ENCODE assay signal across 1 cellular context in the genomic region with DNA sequence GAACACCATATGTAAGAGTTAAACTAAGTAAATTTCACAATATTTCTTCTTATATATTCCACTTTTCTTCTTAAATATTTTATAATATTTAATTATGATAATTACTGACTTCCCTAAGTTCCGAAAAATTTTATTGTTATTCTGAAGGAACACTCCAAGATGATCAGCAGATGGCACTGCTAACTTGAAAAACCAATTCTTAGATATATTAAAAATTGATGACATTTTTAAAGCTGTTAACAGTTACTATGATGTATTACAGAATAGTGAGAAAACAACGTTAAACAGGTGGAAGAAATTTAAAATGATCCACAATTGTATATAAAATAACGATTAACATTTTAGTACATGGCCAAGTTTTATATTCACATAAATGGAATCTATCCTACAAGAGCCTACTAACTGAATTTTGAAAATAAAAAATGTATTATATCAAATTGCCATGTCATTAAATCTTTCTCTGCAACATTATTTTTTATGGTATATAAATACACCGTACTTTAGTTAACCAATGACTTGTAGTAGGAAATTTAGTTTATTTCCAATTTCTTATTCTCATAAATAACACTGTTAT.
TF ChIP-seq lines count a peak whose summit lies in the region.

No MANE protein-coding gene starts in this region.

TF ChIP-seq in HCT116, 20 proteins besides CTCF, POLR2A, EP300 and RAD21 (continued from another document):
- TF ChIP-seq, protein P1, sequence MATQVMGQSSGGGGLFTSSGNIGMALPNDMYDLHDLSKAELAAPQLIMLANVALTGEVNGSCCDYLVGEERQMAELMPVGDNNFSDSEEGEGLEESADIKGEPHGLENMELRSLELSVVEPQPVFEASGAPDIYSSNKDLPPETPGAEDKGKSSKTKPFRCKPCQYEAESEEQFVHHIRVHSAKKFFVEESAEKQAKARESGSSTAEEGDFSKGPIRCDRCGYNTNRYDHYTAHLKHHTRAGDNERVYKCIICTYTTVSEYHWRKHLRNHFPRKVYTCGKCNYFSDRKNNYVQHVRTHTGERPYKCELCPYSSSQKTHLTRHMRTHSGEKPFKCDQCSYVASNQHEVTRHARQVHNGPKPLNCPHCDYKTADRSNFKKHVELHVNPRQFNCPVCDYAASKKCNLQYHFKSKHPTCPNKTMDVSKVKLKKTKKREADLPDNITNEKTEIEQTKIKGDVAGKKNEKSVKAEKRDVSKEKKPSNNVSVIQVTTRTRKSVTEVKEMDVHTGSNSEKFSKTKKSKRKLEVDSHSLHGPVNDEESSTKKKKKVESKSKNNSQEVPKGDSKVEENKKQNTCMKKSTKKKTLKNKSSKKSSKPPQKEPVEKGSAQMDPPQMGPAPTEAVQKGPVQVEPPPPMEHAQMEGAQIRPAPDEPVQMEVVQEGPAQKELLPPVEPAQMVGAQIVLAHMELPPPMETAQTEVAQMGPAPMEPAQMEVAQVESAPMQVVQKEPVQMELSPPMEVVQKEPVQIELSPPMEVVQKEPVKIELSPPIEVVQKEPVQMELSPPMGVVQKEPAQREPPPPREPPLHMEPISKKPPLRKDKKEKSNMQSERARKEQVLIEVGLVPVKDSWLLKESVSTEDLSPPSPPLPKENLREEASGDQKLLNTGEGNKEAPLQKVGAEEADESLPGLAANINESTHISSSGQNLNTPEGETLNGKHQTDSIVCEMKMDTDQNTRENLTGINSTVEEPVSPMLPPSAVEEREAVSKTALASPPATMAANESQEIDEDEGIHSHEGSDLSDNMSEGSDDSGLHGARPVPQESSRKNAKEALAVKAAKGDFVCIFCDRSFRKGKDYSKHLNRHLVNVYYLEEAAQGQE (IDR thresholded peaks at IDR 0.05; ENCODE audit: low read depth): no peak
- TF ChIP-seq ATF3 (IDR thresholded peaks at IDR 0.05): no peak
- no peak for TF ChIP-seq EZH2 (IDR thresholded peaks at IDR 0.05)
- no peak for TF ChIP-seq EGR1 (IDR thresholded peaks at IDR 0.05; ENCODE audit: low read depth)
- TF ChIP-seq JUND (IDR thresholded peaks at IDR 0.05): no peak
